Comparison of ENCODE assay signal across 2 cellular contexts in the genomic region with DNA sequence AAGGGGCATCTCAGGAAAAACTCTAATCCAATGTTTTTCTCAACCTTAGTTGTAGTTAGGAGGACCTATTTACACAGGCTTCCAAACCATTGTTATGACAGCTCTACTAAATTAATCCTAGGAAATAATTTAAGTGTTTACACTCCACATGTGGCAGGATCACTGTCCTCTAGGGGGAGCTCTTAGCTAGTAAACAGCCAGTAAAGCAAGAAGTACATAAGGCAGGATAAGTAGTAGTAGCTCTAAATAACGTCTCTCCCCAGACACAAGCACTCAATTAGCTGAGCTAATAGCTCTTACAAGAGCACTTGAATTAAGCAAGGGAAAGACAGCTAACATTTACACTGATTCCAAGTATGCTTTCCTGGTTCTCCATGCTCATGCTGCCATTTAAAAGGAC.
TF ChIP-seq lines count a peak whose summit lies in the region.

No MANE protein-coding gene starts in this region.

TF ChIP-seq in GM23338, 12 proteins besides CTCF, POLR2A, EP300 and RAD21 (continues in another document):
- TF ChIP-seq ZNF114 (CRISPR knock-in tag; IDR thresholded peaks at IDR 0.05) (no peak), NANOG (IDR thresholded peaks at IDR 0.05; ENCODE audit: borderline replicate concordance) (no peak), EZH2 (IDR thresholded peaks at IDR 0.05; ENCODE audit: low read depth, unreplicated experiment) (no peak), POLR2AphosphoS5 (IDR thresholded peaks at IDR 0.05; ENCODE audit: low read depth) (no peak), STAT1 (IDR thresholded peaks at IDR 0.05; ENCODE audit: unreplicated experiment) (no peak), EZH2phosphoT487 (IDR thresholded peaks at IDR 0.05; ENCODE audit: unreplicated experiment) (no peak), CREB1 (CRISPR knock-in tag; IDR thresholded peaks at IDR 0.05; ENCODE audit: low read depth) (no peak), ZNF331 (CRISPR knock-in tag; IDR thresholded peaks at IDR 0.05; ENCODE audit: low read depth) (no peak)
- TF ChIP-seq, protein P1, sequence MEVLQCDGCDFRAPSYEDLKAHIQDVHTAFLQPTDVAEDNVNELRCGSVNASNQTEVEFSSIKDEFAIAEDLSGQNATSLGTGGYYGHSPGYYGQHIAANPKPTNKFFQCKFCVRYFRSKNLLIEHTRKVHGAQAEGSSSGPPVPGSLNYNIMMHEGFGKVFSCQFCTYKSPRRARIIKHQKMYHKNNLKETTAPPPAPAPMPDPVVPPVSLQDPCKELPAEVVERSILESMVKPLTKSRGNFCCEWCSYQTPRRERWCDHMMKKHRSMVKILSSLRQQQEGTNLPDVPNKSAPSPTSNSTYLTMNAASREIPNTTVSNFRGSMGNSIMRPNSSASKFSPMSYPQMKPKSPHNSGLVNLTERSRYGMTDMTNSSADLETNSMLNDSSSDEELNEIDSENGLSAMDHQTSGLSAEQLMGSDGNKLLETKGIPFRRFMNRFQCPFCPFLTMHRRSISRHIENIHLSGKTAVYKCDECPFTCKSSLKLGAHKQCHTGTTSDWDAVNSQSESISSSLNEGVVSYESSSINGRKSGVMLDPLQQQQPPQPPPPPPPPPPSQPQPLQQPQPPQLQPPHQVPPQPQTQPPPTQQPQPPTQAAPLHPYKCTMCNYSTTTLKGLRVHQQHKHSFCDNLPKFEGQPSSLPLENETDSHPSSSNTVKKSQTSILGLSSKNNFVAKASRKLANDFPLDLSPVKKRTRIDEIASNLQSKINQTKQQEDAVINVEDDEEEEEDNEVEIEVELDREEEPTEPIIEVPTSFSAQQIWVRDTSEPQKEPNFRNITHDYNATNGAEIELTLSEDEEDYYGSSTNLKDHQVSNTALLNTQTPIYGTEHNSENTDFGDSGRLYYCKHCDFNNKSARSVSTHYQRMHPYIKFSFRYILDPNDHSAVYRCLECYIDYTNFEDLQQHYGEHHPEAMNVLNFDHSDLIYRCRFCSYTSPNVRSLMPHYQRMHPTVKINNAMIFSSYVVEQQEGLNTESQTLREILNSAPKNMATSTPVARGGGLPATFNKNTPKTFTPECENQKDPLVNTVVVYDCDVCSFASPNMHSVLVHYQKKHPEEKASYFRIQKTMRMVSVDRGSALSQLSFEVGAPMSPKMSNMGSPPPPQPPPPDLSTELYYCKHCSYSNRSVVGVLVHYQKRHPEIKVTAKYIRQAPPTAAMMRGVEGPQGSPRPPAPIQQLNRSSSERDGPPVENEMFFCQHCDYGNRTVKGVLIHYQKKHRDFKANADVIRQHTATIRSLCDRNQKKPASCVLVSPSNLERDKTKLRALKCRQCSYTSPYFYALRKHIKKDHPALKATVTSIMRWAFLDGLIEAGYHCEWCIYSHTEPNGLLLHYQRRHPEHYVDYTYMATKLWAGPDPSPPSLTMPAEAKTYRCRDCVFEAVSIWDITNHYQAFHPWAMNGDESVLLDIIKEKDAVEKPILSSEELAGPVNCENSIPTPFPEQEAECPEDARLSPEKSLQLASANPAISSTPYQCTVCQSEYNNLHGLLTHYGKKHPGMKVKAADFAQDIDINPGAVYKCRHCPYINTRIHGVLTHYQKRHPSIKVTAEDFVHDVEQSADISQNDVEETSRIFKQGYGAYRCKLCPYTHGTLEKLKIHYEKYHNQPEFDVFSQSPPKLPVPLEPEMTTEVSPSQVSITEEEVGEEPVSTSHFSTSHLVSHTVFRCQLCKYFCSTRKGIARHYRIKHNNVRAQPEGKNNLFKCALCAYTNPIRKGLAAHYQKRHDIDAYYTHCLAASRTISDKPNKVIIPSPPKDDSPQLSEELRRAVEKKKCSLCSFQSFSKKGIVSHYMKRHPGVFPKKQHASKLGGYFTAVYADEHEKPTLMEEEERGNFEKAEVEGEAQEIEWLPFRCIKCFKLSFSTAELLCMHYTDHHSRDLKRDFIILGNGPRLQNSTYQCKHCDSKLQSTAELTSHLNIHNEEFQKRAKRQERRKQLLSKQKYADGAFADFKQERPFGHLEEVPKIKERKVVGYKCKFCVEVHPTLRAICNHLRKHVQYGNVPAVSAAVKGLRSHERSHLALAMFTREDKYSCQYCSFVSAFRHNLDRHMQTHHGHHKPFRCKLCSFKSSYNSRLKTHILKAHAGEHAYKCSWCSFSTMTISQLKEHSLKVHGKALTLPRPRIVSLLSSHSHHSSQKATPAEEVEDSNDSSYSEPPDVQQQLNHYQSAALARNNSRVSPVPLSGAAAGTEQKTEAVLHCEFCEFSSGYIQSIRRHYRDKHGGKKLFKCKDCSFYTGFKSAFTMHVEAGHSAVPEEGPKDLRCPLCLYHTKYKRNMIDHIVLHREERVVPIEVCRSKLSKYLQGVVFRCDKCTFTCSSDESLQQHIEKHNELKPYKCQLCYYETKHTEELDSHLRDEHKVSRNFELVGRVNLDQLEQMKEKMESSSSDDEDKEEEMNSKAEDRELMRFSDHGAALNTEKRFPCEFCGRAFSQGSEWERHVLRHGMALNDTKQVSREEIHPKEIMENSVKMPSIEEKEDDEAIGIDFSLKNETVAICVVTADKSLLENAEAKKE (CRISPR knock-in tag; IDR thresholded peaks at IDR 0.05), result no peak
- TF ChIP-seq, protein P2, sequence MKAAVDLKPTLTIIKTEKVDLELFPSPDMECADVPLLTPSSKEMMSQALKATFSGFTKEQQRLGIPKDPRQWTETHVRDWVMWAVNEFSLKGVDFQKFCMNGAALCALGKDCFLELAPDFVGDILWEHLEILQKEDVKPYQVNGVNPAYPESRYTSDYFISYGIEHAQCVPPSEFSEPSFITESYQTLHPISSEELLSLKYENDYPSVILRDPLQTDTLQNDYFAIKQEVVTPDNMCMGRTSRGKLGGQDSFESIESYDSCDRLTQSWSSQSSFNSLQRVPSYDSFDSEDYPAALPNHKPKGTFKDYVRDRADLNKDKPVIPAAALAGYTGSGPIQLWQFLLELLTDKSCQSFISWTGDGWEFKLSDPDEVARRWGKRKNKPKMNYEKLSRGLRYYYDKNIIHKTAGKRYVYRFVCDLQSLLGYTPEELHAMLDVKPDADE (IDR thresholded peaks at IDR 0.05), result no peak

TF ChIP-seq in HepG2, 621 proteins besides CTCF, POLR2A, EP300 and RAD21:
- no peak for TF ChIP-seq ZNF296 (CRISPR knock-in tag; conservative IDR thresholded peaks at IDR 0.05)
- TF ChIP-seq CBFB (CRISPR knock-in tag; IDR thresholded peaks at IDR 0.05), result no peak
- TF ChIP-seq THYN1 (CRISPR knock-in tag; IDR thresholded peaks at IDR 0.05; ENCODE audit: borderline replicate concordance, low read depth), result no peak
- no peak for TF ChIP-seq MED1 (CRISPR knock-in tag; IDR thresholded peaks at IDR 0.05)
- TF ChIP-seq ZNF343 (CRISPR knock-in tag; IDR thresholded peaks at IDR 0.05), result no peak
TF ChIP-seq in HepG2: peak in this region for 0.
